9 cellular contexts compared by ENCODE assay signal in the genomic region with DNA sequence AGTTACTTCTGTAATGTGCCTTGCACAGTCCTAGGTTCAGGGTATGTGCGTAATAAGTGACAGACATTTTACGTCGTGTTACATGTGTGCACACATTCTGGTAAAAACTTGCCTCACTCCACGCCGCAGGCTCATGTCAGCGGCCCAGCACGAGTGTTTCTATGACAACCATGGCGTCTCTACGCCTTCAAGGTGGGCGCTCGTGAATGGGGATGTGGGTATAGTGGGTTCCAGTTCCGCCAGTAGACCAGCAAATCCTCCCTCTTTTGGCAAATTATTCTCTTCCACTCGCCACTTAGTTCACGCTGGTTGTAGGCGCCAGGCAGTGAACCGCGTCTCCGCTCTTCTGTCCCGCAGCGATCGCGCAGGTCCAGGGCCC. TPM values are rescaled to one million over a fixed set of nuclear protein-coding genes. Genes with fewer than 3 reads are reported as not detected.
DNase-seq lines count a peak whose midpoint lies in the region; ATAC-seq and TF ChIP-seq lines count a peak whose summit lies in the region.
"Had no signal": no experiment of that assay in that cellular context is flagged by ENCODE, and none has a peak within 500 bp of the region (broad histone marks: within the 10 kb centered on the region; RNA-seq: fewer than 3 reads in every experiment).

No MANE protein-coding gene starts in this region.

- H3K36me3 ChIP-seq in suprapubic skin = no peaks in the 10 kb centered on the region

- H3K27ac ChIP-seq in HL-60 (replicated peaks) = no peak overlapping the region; the same call in 1 of the 2 replicates
- H3K27ac ChIP-seq in suprapubic skin = peak overlapping the region; percentile 35
- H3K27ac ChIP-seq: SK-N-MC had no signal

- no peak for TF ChIP-seq EP300 in suprapubic skin (IDR thresholded peaks at IDR 0.05)

- no peaks in the 10 kb centered on the region for H3K9me3 ChIP-seq in suprapubic skin

- intact Hi-C loops in left colon (cut with DNase I, micrococcal nuclease) = no loop called here

- TF ChIP-seq CTCF in HL-60 (IDR thresholded peaks at IDR 0.05; ENCODE audit: insufficient read depth, low read length) (no peak), astrocyte of the spinal cord (IDR thresholded peaks at IDR 0.05; ENCODE audit: low read depth, low read length) (no peak), suprapubic skin (IDR thresholded peaks at IDR 0.05) (no peak)

- ATAC-seq in GM18511 (IDR thresholded peaks at IDR 0.05; ENCODE audit: unreplicated experiment) = peak; percentile 56
- peak; percentile 26 for ATAC-seq in left colon
- no peak for ATAC-seq in GM21786 (IDR thresholded peaks at IDR 0.05; ENCODE audit: unreplicated experiment)

- TF ChIP-seq POLR2A in suprapubic skin (IDR thresholded peaks at IDR 0.05) = no peak

- H3K4me1 ChIP-seq in suprapubic skin = peaks cover 28% of the 10 kb centered on the region

- in situ Hi-C loops in astrocyte of the spinal cord (cut with HindIII; ENCODE audit: low sequenced_read_pairs) = no loop called here

- DNase-seq in HL-60 (ENCODE audit: low read depth in 1 of 2, low spot score in 1 of 2) (peak in 1 of 2 experiments; percentile 56), astrocyte of the spinal cord (ENCODE audit: low read depth, low spot score) (no peak), left colon (peak in 1 of 2 donors; percentile 6), suprapubic skin (ENCODE audit: low spot score in 2 of 2) (no peak), DMS153 treated with DMSO at 0.1 percent for 48 hours (lab: John Stamatoyannopoulos, UW; ENCODE audit: unreplicated experiment) (no peak), iPS-NIHi11 (ENCODE audit: low spot score) (no peak)

- WGBS in suprapubic skin = 14% methylated on average over 16 of the region's 22 CpGs

- peak overlapping the region; percentile 64 for H3K4me3 ChIP-seq in HL-60 (replicated peaks; ENCODE audit: insufficient read depth, low read length)
- peak overlapping the region; percentile 45 for H3K4me3 ChIP-seq in astrocyte of the spinal cord (ENCODE audit: low read depth, low read length)
- peak overlapping the region; percentile 66 for H3K4me3 ChIP-seq in suprapubic skin
- H3K4me3 ChIP-seq: SK-N-MC had no signal

- H3K27me3 ChIP-seq in HL-60 (ENCODE audit: insufficient read depth, poor library complexity, severe bottlenecking) = peaks cover 20% of the 10 kb centered on the region
- H3K27me3 ChIP-seq in suprapubic skin = no peaks in the 10 kb centered on the region

RNA-seq across cellular contexts. Expression of gene CHST14, which starts 40.3 kb away (rescaled TPM):
- total RNA-seq in left colon = 1 to 10 TPM; 2.5 to 5.1 TPM
- 10 to 100 TPM in 1 of 4 donors, 1 to 10 TPM in 3; 6.9 to 13.6 (median 8.3) TPM for total RNA-seq in suprapubic skin

RNA-seq across cellular contexts. Expression of gene CCDC32, which starts 53.8 kb away (rescaled TPM):
- total RNA-seq in left colon (10 to 100 TPM; 22.6 to 25.0 TPM), suprapubic skin (10 to 100 TPM; 13.4 to 27.6 (median 19.6) TPM)

RNA-seq across cellular contexts. Expression of gene RPUSD2, which starts 58.0 kb away (rescaled TPM):
- total RNA-seq in left colon (1 to 10 TPM; 9.0 to 9.9 TPM), suprapubic skin (10 to 100 TPM in 3 of 4 donors, 1 to 10 TPM in 1; 8.1 to 14.0 (median 12.1) TPM)
